1 cellular context compared by ENCODE assay signal in the genomic region with DNA sequence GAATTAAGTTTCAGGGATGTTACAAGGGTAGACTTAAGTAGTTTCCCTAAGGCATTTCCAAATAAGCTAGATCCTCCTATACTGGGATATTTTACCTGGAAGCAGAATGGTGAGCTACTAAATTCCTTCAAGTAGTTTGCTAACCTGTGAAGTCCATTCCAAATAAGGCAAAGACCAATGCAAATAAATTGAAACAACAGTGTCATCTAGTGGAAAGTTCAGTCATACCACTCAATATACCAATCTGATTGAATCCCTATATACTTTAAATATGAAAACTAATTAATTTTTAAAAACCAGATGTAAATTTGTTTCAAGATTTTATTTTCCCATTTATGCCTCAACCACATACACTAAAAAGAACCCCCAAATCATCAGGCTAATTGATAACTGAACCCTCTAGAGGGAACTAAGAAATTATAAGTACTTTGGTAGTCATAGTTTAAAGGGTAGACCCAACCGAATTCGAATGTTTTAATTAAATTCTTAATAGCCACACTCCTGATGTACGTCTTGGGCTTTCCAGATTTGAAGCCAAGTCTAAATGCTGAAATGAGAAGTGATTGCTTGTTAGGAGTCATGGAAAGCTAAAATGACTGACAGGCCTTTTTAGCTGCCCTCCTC.
TF ChIP-seq lines count a peak whose summit lies in the region.

No MANE protein-coding gene starts in this region.

TF ChIP-seq in liver, 16 proteins besides CTCF, POLR2A, EP300 and RAD21 (continued from another document):
- TF ChIP-seq, protein P1, sequence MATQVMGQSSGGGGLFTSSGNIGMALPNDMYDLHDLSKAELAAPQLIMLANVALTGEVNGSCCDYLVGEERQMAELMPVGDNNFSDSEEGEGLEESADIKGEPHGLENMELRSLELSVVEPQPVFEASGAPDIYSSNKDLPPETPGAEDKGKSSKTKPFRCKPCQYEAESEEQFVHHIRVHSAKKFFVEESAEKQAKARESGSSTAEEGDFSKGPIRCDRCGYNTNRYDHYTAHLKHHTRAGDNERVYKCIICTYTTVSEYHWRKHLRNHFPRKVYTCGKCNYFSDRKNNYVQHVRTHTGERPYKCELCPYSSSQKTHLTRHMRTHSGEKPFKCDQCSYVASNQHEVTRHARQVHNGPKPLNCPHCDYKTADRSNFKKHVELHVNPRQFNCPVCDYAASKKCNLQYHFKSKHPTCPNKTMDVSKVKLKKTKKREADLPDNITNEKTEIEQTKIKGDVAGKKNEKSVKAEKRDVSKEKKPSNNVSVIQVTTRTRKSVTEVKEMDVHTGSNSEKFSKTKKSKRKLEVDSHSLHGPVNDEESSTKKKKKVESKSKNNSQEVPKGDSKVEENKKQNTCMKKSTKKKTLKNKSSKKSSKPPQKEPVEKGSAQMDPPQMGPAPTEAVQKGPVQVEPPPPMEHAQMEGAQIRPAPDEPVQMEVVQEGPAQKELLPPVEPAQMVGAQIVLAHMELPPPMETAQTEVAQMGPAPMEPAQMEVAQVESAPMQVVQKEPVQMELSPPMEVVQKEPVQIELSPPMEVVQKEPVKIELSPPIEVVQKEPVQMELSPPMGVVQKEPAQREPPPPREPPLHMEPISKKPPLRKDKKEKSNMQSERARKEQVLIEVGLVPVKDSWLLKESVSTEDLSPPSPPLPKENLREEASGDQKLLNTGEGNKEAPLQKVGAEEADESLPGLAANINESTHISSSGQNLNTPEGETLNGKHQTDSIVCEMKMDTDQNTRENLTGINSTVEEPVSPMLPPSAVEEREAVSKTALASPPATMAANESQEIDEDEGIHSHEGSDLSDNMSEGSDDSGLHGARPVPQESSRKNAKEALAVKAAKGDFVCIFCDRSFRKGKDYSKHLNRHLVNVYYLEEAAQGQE (IDR thresholded peaks at IDR 0.05) = no peak
- no peak for TF ChIP-seq EGR1 (IDR thresholded peaks at IDR 0.05; ENCODE audit: low read depth in 2 of 2)
TF ChIP-seq in liver: peak in this region for 0.
